Comparison of ENCODE assay signal across 22 cellular contexts in the genomic region with DNA sequence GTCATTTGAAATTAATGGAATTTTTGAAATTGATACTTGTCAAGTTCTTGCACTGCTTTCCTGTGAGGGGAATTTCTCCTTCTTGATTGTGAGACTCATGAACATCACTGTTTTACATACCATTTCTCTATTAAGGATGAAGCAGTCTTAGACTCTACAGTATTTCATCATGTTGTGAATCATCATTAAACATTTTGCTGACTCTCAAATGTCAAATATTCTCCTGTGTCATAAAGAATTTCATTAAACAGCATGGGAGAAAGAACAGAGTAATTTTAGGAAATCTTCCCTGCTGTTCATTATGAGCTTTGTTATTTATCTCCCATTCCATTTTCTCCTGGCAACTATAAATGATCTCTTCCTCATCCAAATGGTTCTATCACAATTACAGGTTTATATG.
DNase-seq lines count a peak whose midpoint lies in the region; ATAC-seq and TF ChIP-seq lines count a peak whose summit lies in the region.
"Had no signal": no experiment of that assay in that cellular context is flagged by ENCODE, and none has a peak within 500 bp of the region (broad histone marks: within the 10 kb centered on the region; RNA-seq: fewer than 3 reads in every experiment).

No MANE protein-coding gene starts in this region.

- no peak overlapping the region for H3K4me3 ChIP-seq in adipocyte (ENCODE audit: low read length)
- no peak overlapping the region for H3K4me3 ChIP-seq in fibroblast of mammary gland (ENCODE audit: control insufficient read depth, low read depth, low read length)
- H3K4me3 ChIP-seq: spleen, transverse colon had no signal

- H3K4me1 ChIP-seq in adipocyte (ENCODE audit: control insufficient read depth, insufficient read depth, low read length): peaks cover 13% of the 10 kb centered on the region
- H3K4me1 ChIP-seq: spleen, transverse colon had no signal

- H3K36me3 Mint-ChIP-seq in osteocyte (ENCODE audit: unreplicated experiment): peaks cover 5% of the 10 kb centered on the region
- no peaks in the 10 kb centered on the region for H3K36me3 Mint-ChIP-seq in activated naive CD8-positive, alpha-beta T cell treated with anti-CD3 and anti-CD28 coated beads, Interleukin-2, amount 50 U/mL, for 24 hours (ENCODE audit: low read depth)
- H3K36me3 Mint-ChIP-seq: T-cell had no signal

- no peak for ATAC-seq in activated naive CD8-positive, alpha-beta T cell treated with anti-CD3 and anti-CD28 coated beads, Interleukin-2, amount 50 U/mL, for 24 hours
- ATAC-seq in HG02970 (IDR thresholded peaks at IDR 0.05; ENCODE audit: low FRiP score, unreplicated experiment) (no peak), HG02678 (IDR thresholded peaks at IDR 0.05; ENCODE audit: unreplicated experiment) (no peak)
- ATAC-seq: Right ventricle myocardium inferior; stimulated activated naive CD8-positive, alpha-beta T cell treated with anti-CD3 and anti-CD28 coated beads, Interleukin-15, amount 100 ng/mL, for 72 hours; T-cell had no signal

- peak overlapping the region; percentile 56 for H3K27ac Mint-ChIP-seq in osteocyte (ENCODE audit: unreplicated experiment)
- H3K27ac Mint-ChIP-seq in activated naive CD8-positive, alpha-beta T cell treated with anti-CD3 and anti-CD28 coated beads, Interleukin-2, amount 50 U/mL, for 24 hours: no peak overlapping the region
- H3K27ac Mint-ChIP-seq: stimulated activated naive CD8-positive, alpha-beta T cell treated with anti-CD3 and anti-CD28 coated beads, Interleukin-15, amount 100 ng/mL, for 72 hours; T-cell had no signal

- no peaks in the 10 kb centered on the region for H3K9me3 ChIP-seq in adipocyte (ENCODE audit: control insufficient read depth, low read length)
- H3K9me3 ChIP-seq: spleen, transverse colon had no signal

- H3K9ac ChIP-seq in adipocyte (ENCODE audit: low read length): no peak overlapping the region

- peak; percentile 74 for DNase-seq in HCEC 1CT
- peak; percentile 82 for DNase-seq in adipocyte (ENCODE audit: low read depth)
- peak; percentile 63 for DNase-seq in fibroblast of mammary gland (ENCODE audit: low read depth)
- no peak for DNase-seq in osteocyte (ENCODE audit: extremely low spot score, unreplicated experiment)
- no peak for DNase-seq in activated naive CD8-positive, alpha-beta T cell treated with anti-CD3 and anti-CD28 coated beads, Interleukin-2, amount 50 U/mL, for 24 hours
- no peak for DNase-seq in activated T-cell treated with anti-CD3 and anti-CD28 coated beads, Interleukin-2, amount 50 U/mL, for 1 hour
- DNase-seq: activated CD4-positive, alpha-beta T cell treated with anti-CD3 and anti-CD28 coated beads, Interleukin-2, amount 50 U/mL, for 1 hour; activated CD8-positive, alpha-beta memory T cell treated with anti-CD3 and anti-CD28 coated beads, Interleukin-2, amount 50 U/mL, for 48 hours; activated effector memory CD4-positive, alpha-beta T cell treated with Interleukin-2 at 50 U/mL for 16 hours; DMS79; NCI-H1417 treated with DMSO at 0.1 percent for 48 hours; NCI-H2107; NCI-H526; nucleus accumbens; spleen; stimulated activated CD4-positive, alpha-beta T cell treated with anti-CD3 and anti-CD28 coated beads, Interleukin-4, amount 100 ng/mL, for 4 hours; stimulated activated naive CD8-positive, alpha-beta T cell treated with anti-CD3 and anti-CD28 coated beads, Interleukin-15, amount 100 ng/mL, for 72 hours; T-cell; transverse colon had no signal

- H3K4me1 Mint-ChIP-seq in osteocyte (ENCODE audit: unreplicated experiment): peaks cover 21% of the 10 kb centered on the region
- H3K4me1 Mint-ChIP-seq in activated naive CD8-positive, alpha-beta T cell treated with anti-CD3 and anti-CD28 coated beads, Interleukin-2, amount 50 U/mL, for 24 hours: no peaks in the 10 kb centered on the region
- H3K4me1 Mint-ChIP-seq: stimulated activated naive CD8-positive, alpha-beta T cell treated with anti-CD3 and anti-CD28 coated beads, Interleukin-15, amount 100 ng/mL, for 72 hours; T-cell had no signal

- H3K4me3 Mint-ChIP-seq in osteocyte (ENCODE audit: unreplicated experiment): no peak overlapping the region
- H3K4me3 Mint-ChIP-seq in activated naive CD8-positive, alpha-beta T cell treated with anti-CD3 and anti-CD28 coated beads, Interleukin-2, amount 50 U/mL, for 24 hours: no peak overlapping the region
- H3K4me3 Mint-ChIP-seq: stimulated activated naive CD8-positive, alpha-beta T cell treated with anti-CD3 and anti-CD28 coated beads, Interleukin-15, amount 100 ng/mL, for 72 hours; T-cell had no signal

- H3K9me3 Mint-ChIP-seq in osteocyte (ENCODE audit: unreplicated experiment): peaks cover 5% of the 10 kb centered on the region
- H3K9me3 Mint-ChIP-seq in activated naive CD8-positive, alpha-beta T cell treated with anti-CD3 and anti-CD28 coated beads, Interleukin-2, amount 50 U/mL, for 24 hours: peaks cover 4% of the 10 kb centered on the region

- H3K27me3 Mint-ChIP-seq in osteocyte (ENCODE audit: unreplicated experiment): no peaks in the 10 kb centered on the region
- H3K27me3 Mint-ChIP-seq in activated naive CD8-positive, alpha-beta T cell treated with anti-CD3 and anti-CD28 coated beads, Interleukin-2, amount 50 U/mL, for 24 hours: no peaks in the 10 kb centered on the region
- H3K27me3 Mint-ChIP-seq: stimulated activated naive CD8-positive, alpha-beta T cell treated with anti-CD3 and anti-CD28 coated beads, Interleukin-15, amount 100 ng/mL, for 72 hours; T-cell had no signal

- no peak for TF ChIP-seq CTCF in fibroblast of mammary gland (conservative IDR thresholded peaks at IDR 0.05; ENCODE audit: control insufficient read depth, insufficient read depth, low read depth, low read length)
- no peak for TF ChIP-seq CTCF in osteocyte (IDR thresholded peaks at IDR 0.05)

- no peaks in the 10 kb centered on the region for H3K36me3 ChIP-seq in adipocyte (ENCODE audit: control insufficient read depth, insufficient read depth, low read length, severe bottlenecking)
- H3K36me3 ChIP-seq: spleen, transverse colon had no signal

- no peaks in the 10 kb centered on the region for H3K27me3 ChIP-seq in adipocyte (replicated peaks; ENCODE audit: control insufficient read depth, insufficient read depth, low read length)
- H3K27me3 ChIP-seq: spleen, transverse colon had no signal

Comparison
In these comparisons a context has a peak if more than half of its experiments do, and no peak if none do; other contexts are left out.
1. DNase-seq: peak in HCEC 1CT (single experiment), adipocyte (single experiment) and fibroblast of mammary gland (single experiment); none in osteocyte (single experiment), activated naive CD8-positive, alpha-beta T cell treated with anti-CD3 and anti-CD28 coated beads, Interleukin-2, amount 50 U/mL, for 24 hours (single experiment) and activated T-cell treated with anti-CD3 and anti-CD28 coated beads, Interleukin-2, amount 50 U/mL, for 1 hour (single experiment).